In the genomic region with DNA sequence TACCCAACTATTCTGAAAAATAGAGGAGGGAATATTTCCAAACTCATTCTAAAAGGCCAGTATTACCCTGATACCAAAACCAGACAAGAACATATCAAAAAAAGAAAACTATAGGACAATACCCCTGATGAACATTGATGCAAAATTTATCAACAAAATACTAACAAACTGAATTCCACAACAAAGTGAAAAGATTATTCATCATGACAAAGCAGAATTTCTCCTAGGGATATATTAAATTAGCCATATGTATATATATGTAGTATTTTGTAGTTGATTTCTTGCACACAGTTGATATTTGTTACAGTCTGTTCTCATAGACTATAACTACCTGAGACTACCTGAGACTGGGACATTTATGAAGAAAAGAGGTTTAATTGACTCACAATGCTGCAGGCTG, we compare ENCODE assay signal across 31 cellular contexts.
DNase-seq lines count a peak whose midpoint lies in the region; ATAC-seq, FAIRE-seq and TF ChIP-seq lines count a peak whose summit lies in the region.
"Had no signal": no experiment of that assay in that cellular context is flagged by ENCODE, and none has a peak within 500 bp of the region (broad histone marks: within the 10 kb centered on the region; RNA-seq: fewer than 3 reads in every experiment).

No MANE protein-coding gene starts in this region.

- FAIRE-seq in K562 (lab: Jason Lieb, UNC): no peak
- FAIRE-seq: A204.1, A549, D721Med had no signal

- no peak for TF ChIP-seq POLR2A in K562 (conservative IDR thresholded peaks at IDR 0.05)

- no peak overlapping the region for H3K4me2 ChIP-seq in K562 (ENCODE audit: insufficient read depth, low read length)
- no peak overlapping the region for H3K4me2 ChIP-seq in osteoblast (ENCODE audit: insufficient read depth, low read length)
- H3K4me2 ChIP-seq: A549; BLaER1; BLaER1 treated with 17β-estradiol and CSF1 and Interleukin-3, amounts not matched to agents 10 nM and 100 nM had no signal

- H3K27ac ChIP-seq in K562 (ENCODE audit: extremely low read depth, low read depth, low read length) (no peak overlapping the region), osteoblast (ENCODE audit: low read depth, low read length) (no peak overlapping the region)
- H3K27ac ChIP-seq: 22Rv1; A549; BLaER1; BLaER1 treated with 17β-estradiol and CSF1 and Interleukin-3, amounts not matched to agents 10 nM and 100 nM; C4-2B had no signal

- TF ChIP-seq EP300 in K562 (IDR thresholded peaks at IDR 0.05; ENCODE audit: low read length): no peak

- no peaks in the 10 kb centered on the region for H3K9me1 ChIP-seq in K562 (ENCODE audit: control insufficient read depth, insufficient read depth, low read length)

- CTCF ChIA-PET in K562 (lab: Yijun Ruan, JAX; ENCODE audit: low intra/inter-chr PET ratio): no interaction called here

- H3K79me2 ChIP-seq in K562 (ENCODE audit: control insufficient read depth, insufficient read depth, low read length) (no peaks in the 10 kb centered on the region), osteoblast (ENCODE audit: insufficient read depth, low read length) (no peaks in the 10 kb centered on the region)

- in situ Hi-C loops in K562 (cut with MboI): no loop called here

- H3K36me3 ChIP-seq in K562 (ENCODE audit: control insufficient read depth, insufficient read depth, low read length): no peaks in the 10 kb centered on the region
- H3K36me3 ChIP-seq in osteoblast (ENCODE audit: insufficient read depth, low read length): no peaks in the 10 kb centered on the region
- H3K36me3 ChIP-seq: BE2C; BLaER1; BLaER1 treated with 17β-estradiol and CSF1 and Interleukin-3, amounts not matched to agents 10 nM and 100 nM had no signal

- H3K4me3 ChIP-seq in K562 (no peak overlapping the region), osteoblast (ENCODE audit: insufficient read depth, low read length) (no peak overlapping the region)
- H3K4me3 ChIP-seq: A549; BLaER1; BLaER1 treated with 17β-estradiol and CSF1 and Interleukin-3, amounts not matched to agents 10 nM and 100 nM had no signal

- TF ChIP-seq CTCF in K562 (IDR thresholded peaks at IDR 0.05 in 2 of 3, conservative IDR thresholded peaks at IDR 0.05 in 1 of 3; ENCODE audit: insufficient read depth in 2 of 3, low read depth in 1 of 3, low read length in 3 of 3) (no peak), osteoblast (IDR thresholded peaks at IDR 0.05; ENCODE audit: extremely low read depth, low read depth, low read length) (no peak)

- H3K9ac ChIP-seq in K562 (ENCODE audit: insufficient read depth in 1 of 2, low read depth in 2 of 2, low read length in 2 of 2): no peak overlapping the region
- H3K9ac ChIP-seq: BLaER1; BLaER1 treated with 17β-estradiol and CSF1 and Interleukin-3, amounts not matched to agents 10 nM and 100 nM had no signal

- intact Hi-C loops in K562 (cut with micrococcal nuclease): no loop called here

- no peak for ATAC-seq in K562
- ATAC-seq: A549; CD8-positive, alpha-beta T cell had no signal

- H2AFZ ChIP-seq in K562 (ENCODE audit: low read depth, low read length) (no peak overlapping the region), osteoblast (ENCODE audit: low read length) (no peak overlapping the region)

- no peaks in the 10 kb centered on the region for H4K20me1 ChIP-seq in K562 (replicated peaks; ENCODE audit: control insufficient read depth, insufficient read depth, low read length)
- H4K20me1 ChIP-seq in osteoblast (ENCODE audit: insufficient read depth, low read length): no peaks in the 10 kb centered on the region
- H4K20me1 ChIP-seq: BLaER1; BLaER1 treated with 17β-estradiol and CSF1 and Interleukin-3, amounts not matched to agents 10 nM and 100 nM had no signal

- DNase-seq in K562 (ENCODE audit: extremely low read depth in 1 of 4, low spot score in 3 of 4): no peak
- peak; percentile 4 for DNase-seq in osteoblast (ENCODE audit: insufficient read length, low spot score, missing footprints)
- DNase-seq in inferior parietal cortex (ENCODE audit: extremely low spot score): no peak
- no peak for DNase-seq in NCI-H2196 treated with DMSO at 0.1 percent for 48 hours (lab: John Stamatoyannopoulos, UW; ENCODE audit: unreplicated experiment)
- DNase-seq: 8988T; ACHN; AML-193; BE2C; C1 segment of cervical spinal cord; Caco-2; Calu3; CD4-positive, alpha-beta memory T cell; CD4-positive, alpha-beta T cell; CD4-positive, CD25-positive, alpha-beta regulatory T cell; CD8-positive, alpha-beta memory T cell; CD8-positive, alpha-beta T cell; COR-L47; DMS 273 treated with DMSO at 0.1 percent for 48 hours; DMS153; DMS53; DMS79; DMS79 treated with DMSO at 0.1 percent for 48 hours; DND-41; EL had no signal

- no peak for TF ChIP-seq RAD21 in K562 (CRISPR knock-in tag; conservative IDR thresholded peaks at IDR 0.05 in 1 of 2, IDR thresholded peaks at IDR 0.05 in 1 of 2)

- H3K4me1 ChIP-seq in K562 (replicated peaks in 1 of 2; ENCODE audit: control insufficient read depth in 2 of 2, insufficient read depth in 2 of 2, low read length in 2 of 2) (no peaks in the 10 kb centered on the region), osteoblast (ENCODE audit: insufficient read depth, low read length) (no peaks in the 10 kb centered on the region)
- H3K4me1 ChIP-seq: A549; BE2C; BLaER1; BLaER1 treated with 17β-estradiol and CSF1 and Interleukin-3, amounts not matched to agents 10 nM and 100 nM; Caco-2 had no signal

- no peaks in the 10 kb centered on the region for H3K27me3 ChIP-seq in K562 (ENCODE audit: control insufficient read depth in 2 of 2, insufficient read depth in 2 of 2, low read length in 2 of 2)
- H3K27me3 ChIP-seq in osteoblast (ENCODE audit: insufficient read depth, low read length): no peaks in the 10 kb centered on the region
- H3K27me3 ChIP-seq: BE2C; BLaER1; BLaER1 treated with 17β-estradiol and CSF1 and Interleukin-3, amounts not matched to agents 10 nM and 100 nM had no signal

- no peaks in the 10 kb centered on the region; the same call in 1 of the 2 replicates for H3K9me3 ChIP-seq in K562 (replicated peaks; ENCODE audit: control insufficient read depth, insufficient read depth, low read depth, low read length)
- no peaks in the 10 kb centered on the region for H3K9me3 ChIP-seq in osteoblast (ENCODE audit: low read depth, low read length)
- H3K9me3 ChIP-seq: A549, BE2C, Caco-2 had no signal

- no TSS peak for BruUV-seq in K562 (replicated peaks; lab: Mats Ljungman, UMichigan)

- POLR2A ChIA-PET in K562 (lab: Yijun Ruan, JAX): no interaction called here

TF ChIP-seq in K562, 482 proteins besides CTCF, POLR2A, EP300 and RAD21:
- peak; percentile 45; the same call in 1 of the 2 replicates for TF ChIP-seq C11orf30 (IDR thresholded peaks at IDR 0.05; ENCODE audit: low read depth)
- TF ChIP-seq ZNF316 (IDR thresholded peaks at IDR 0.05): peak; percentile 65; the same call in 1 of the 2 replicates
- peak; percentile 69 for TF ChIP-seq MAFG (tag; conservative IDR thresholded peaks at IDR 0.05)
- TF ChIP-seq, protein P1, sequence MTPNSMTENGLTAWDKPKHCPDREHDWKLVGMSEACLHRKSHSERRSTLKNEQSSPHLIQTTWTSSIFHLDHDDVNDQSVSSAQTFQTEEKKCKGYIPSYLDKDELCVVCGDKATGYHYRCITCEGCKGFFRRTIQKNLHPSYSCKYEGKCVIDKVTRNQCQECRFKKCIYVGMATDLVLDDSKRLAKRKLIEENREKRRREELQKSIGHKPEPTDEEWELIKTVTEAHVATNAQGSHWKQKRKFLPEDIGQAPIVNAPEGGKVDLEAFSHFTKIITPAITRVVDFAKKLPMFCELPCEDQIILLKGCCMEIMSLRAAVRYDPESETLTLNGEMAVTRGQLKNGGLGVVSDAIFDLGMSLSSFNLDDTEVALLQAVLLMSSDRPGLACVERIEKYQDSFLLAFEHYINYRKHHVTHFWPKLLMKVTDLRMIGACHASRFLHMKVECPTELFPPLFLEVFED (CRISPR knock-in tag; conservative IDR thresholded peaks at IDR 0.05): no peak
- peak; percentile 55 for TF ChIP-seq NFE2L1 (tag; IDR thresholded peaks at IDR 0.05; ENCODE audit: borderline replicate concordance, low read depth)
- peak; percentile 4; the same call in 1 of the 2 replicates for TF ChIP-seq NFE2 (IDR thresholded peaks at IDR 0.05; ENCODE audit: low read depth)
- no peak for TF ChIP-seq JUN (IDR thresholded peaks at IDR 0.05; ENCODE audit: borderline replicate concordance, low read depth, low read length)
- no peak for TF ChIP-seq JUN (CRISPR knock-in tag; IDR thresholded peaks at IDR 0.05; ENCODE audit: borderline replicate concordance)
